Comparison of ENCODE assay signal across 22 cellular contexts in genomic region chr6:92431502-92431901, GRCh38.
DNase-seq lines count a peak whose midpoint lies in the region; ATAC-seq, FAIRE-seq and TF ChIP-seq lines count a peak whose summit lies in the region.
"Had no signal": no experiment of that assay in that cellular context is flagged by ENCODE, and none has a peak within 500 bp of the region (broad histone marks: within the 10 kb centered on the region; RNA-seq: fewer than 3 reads in every experiment).

No MANE protein-coding gene starts in this region.

- TF ChIP-seq POLR2A in HepG2 (IDR thresholded peaks at IDR 0.05; ENCODE audit: insufficient read depth in 1 of 2, low read depth in 2 of 2, low read length in 2 of 2) (no peak), right lobe of liver (IDR thresholded peaks at IDR 0.05) (no peak)

- H3K9me3 ChIP-seq in HepG2 (ENCODE audit: low read length) = no peaks in the 10 kb centered on the region
- no peaks in the 10 kb centered on the region for H3K9me3 ChIP-seq in right lobe of liver
- H3K9me3 ChIP-seq: BE2C, BLaER1 had no signal

- no peak for DNase-seq in HepG2 (ENCODE audit: low spot score)
- no peak for DNase-seq in right lobe of liver
- DNase-seq in activated T-cell treated with anti-CD3 and anti-CD28 coated beads, Interleukin-2, amount 50 U/mL, for 72 hours = no peak
- DNase-seq: 8988T; ACHN; BE2C; C1 segment of cervical spinal cord; Calu3; CD4-positive, alpha-beta memory T cell; CD4-positive, CD25-positive, alpha-beta regulatory T cell; CD8-positive, alpha-beta memory T cell; COR-L47; DMS79 treated with DMSO at 0.1 percent for 48 hours; GF-D8 had no signal

- no peak overlapping the region for H3K27ac Mint-ChIP-seq in activated T-cell treated with anti-CD3 and anti-CD28 coated beads, Interleukin-2, amount 50 U/mL, for 72 hours
- H3K27ac Mint-ChIP-seq: CD14-positive monocyte; CD4-positive, alpha-beta memory T cell; CD4-positive, CD25-positive, alpha-beta regulatory T cell; CD8-positive, alpha-beta memory T cell had no signal

- intact Hi-C loops in HepG2 (cut with micrococcal nuclease; ENCODE audit: unreplicated experiment) = no loop called here
- intact Hi-C loops in right lobe of liver (cut with DNase I) = no loop called here

- in situ Hi-C loops in HepG2 (cut with HindIII; ENCODE audit: extremely low pct_ligation_motif_present, low pct_unique_long_range_greater_than_20kb) = no loop called here

- no peak for FAIRE-seq in HepG2 (lab: Jason Lieb, UNC)
- FAIRE-seq: A204.1, G401.6, GM12891, GM19239 had no signal

- POLR2A ChIA-PET in HepG2 (lab: Yijun Ruan, JAX) = no interaction called here

- H3K79me2 ChIP-seq in HepG2 (ENCODE audit: insufficient read depth, low read length) = no peaks in the 10 kb centered on the region

- H2AFZ ChIP-seq in HepG2 (ENCODE audit: low read length) = no peak overlapping the region

- H3K9ac ChIP-seq in HepG2 (ENCODE audit: insufficient read depth, low read depth, low read length) = no peak overlapping the region
- H3K9ac ChIP-seq: BLaER1 had no signal

- no peaks in the 10 kb centered on the region for H3K27me3 ChIP-seq in HepG2 (ENCODE audit: control insufficient read depth in 1 of 2, insufficient read depth in 2 of 2, low read length in 2 of 2)
- no peaks in the 10 kb centered on the region for H3K27me3 ChIP-seq in right lobe of liver
- H3K27me3 ChIP-seq: BE2C, BLaER1 had no signal

- no TSS peak for BruUV-seq in HepG2 (replicated peaks; lab: Mats Ljungman, UMichigan)

- no peaks in the 10 kb centered on the region for H3K36me3 ChIP-seq in HepG2 (replicated peaks in 1 of 2; ENCODE audit: control insufficient read depth in 1 of 2, insufficient read depth in 2 of 2, low read length in 2 of 2)
- H3K36me3 ChIP-seq in right lobe of liver = no peaks in the 10 kb centered on the region
- H3K36me3 ChIP-seq: BE2C, BLaER1 had no signal

- H3K4me1 ChIP-seq in HepG2 (ENCODE audit: insufficient read depth, low read length) (no peaks in the 10 kb centered on the region), right lobe of liver (no peaks in the 10 kb centered on the region)
- H3K4me1 ChIP-seq: BE2C, BLaER1 had no signal

- H3K4me2 ChIP-seq in HepG2 (ENCODE audit: low read depth, low read length) = no peak overlapping the region
- H3K4me2 ChIP-seq: BLaER1 had no signal

- no peaks in the 10 kb centered on the region for H3K36me3 Mint-ChIP-seq in activated T-cell treated with anti-CD3 and anti-CD28 coated beads, Interleukin-2, amount 50 U/mL, for 72 hours (ENCODE audit: insufficient read depth in 2 of 2)
- H3K36me3 Mint-ChIP-seq: CD14-positive monocyte; CD4-positive, alpha-beta memory T cell; CD4-positive, CD25-positive, alpha-beta regulatory T cell; CD8-positive, alpha-beta memory T cell had no signal

- no peak for TF ChIP-seq EP300 in HepG2 (IDR thresholded peaks at IDR 0.05; ENCODE audit: low read depth in 2 of 2, low read length in 2 of 2)
- no peak for TF ChIP-seq EP300 in HepG2 (CRISPR knock-in tag; IDR thresholded peaks at IDR 0.05; ENCODE audit: borderline replicate concordance)

- no peak overlapping the region for H3K4me3 Mint-ChIP-seq in activated T-cell treated with anti-CD3 and anti-CD28 coated beads, Interleukin-2, amount 50 U/mL, for 72 hours
- H3K4me3 Mint-ChIP-seq: CD14-positive monocyte; CD4-positive, alpha-beta memory T cell; CD4-positive, CD25-positive, alpha-beta regulatory T cell; CD8-positive, alpha-beta memory T cell had no signal

- CTCF ChIA-PET in HepG2 (lab: Yijun Ruan, JAX; ENCODE audit: low intra/inter-chr PET ratio, low total read pairs) = no interaction called here

- no peak overlapping the region for H3K4me3 ChIP-seq in HepG2 (replicated peaks in 1 of 3; ENCODE audit: insufficient read depth in 1 of 3, low read depth in 2 of 3, low read length in 3 of 3)
- H3K4me3 ChIP-seq in right lobe of liver = no peak overlapping the region
- H3K4me3 ChIP-seq: BLaER1 had no signal

- peaks cover 0 to 4% of the 10 kb centered on the region in 2 donors for H3K9me3 Mint-ChIP-seq in activated T-cell treated with anti-CD3 and anti-CD28 coated beads, Interleukin-2, amount 50 U/mL, for 72 hours

- TF ChIP-seq RAD21 in HepG2 (CRISPR knock-in tag; IDR thresholded peaks at IDR 0.05) = no peak

- no peaks in the 10 kb centered on the region for H4K20me1 ChIP-seq in HepG2 (ENCODE audit: insufficient read depth, low read length)
- H4K20me1 ChIP-seq: BLaER1 had no signal

- no peaks in the 10 kb centered on the region for H3K4me1 Mint-ChIP-seq in activated T-cell treated with anti-CD3 and anti-CD28 coated beads, Interleukin-2, amount 50 U/mL, for 72 hours (ENCODE audit: low read depth)
- H3K4me1 Mint-ChIP-seq: CD14-positive monocyte; CD4-positive, alpha-beta memory T cell; CD4-positive, CD25-positive, alpha-beta regulatory T cell; CD8-positive, alpha-beta memory T cell had no signal

- no peaks in the 10 kb centered on the region for H3K27me3 Mint-ChIP-seq in activated T-cell treated with anti-CD3 and anti-CD28 coated beads, Interleukin-2, amount 50 U/mL, for 72 hours (ENCODE audit: low read depth)
- H3K27me3 Mint-ChIP-seq: CD4-positive, alpha-beta memory T cell; CD4-positive, CD25-positive, alpha-beta regulatory T cell; CD8-positive, alpha-beta memory T cell had no signal

- TF ChIP-seq CTCF in HepG2 (CRISPR knock-in tag; IDR thresholded peaks at IDR 0.05) (no peak), right lobe of liver (IDR thresholded peaks at IDR 0.05) (no peak), VCaP (conservative IDR thresholded peaks at IDR 0.05) (no peak)

- H3K27ac ChIP-seq in HepG2 (ENCODE audit: extremely low read length, insufficient read depth, low read length) (no peak overlapping the region), right lobe of liver (no peak overlapping the region), VCaP (peak overlapping the region; percentile 52)
- H3K27ac ChIP-seq: BLaER1 had no signal

- ATAC-seq in HepG2 = no peak
- no peak for ATAC-seq in right lobe of liver
- no peak for ATAC-seq in GM21526 (IDR thresholded peaks at IDR 0.05; ENCODE audit: low FRiP score, unreplicated experiment)
- no peak for ATAC-seq in activated T-cell treated with anti-CD3 and anti-CD28 coated beads, Interleukin-2, amount 50 U/mL, for 72 hours (replicated peaks in 1 of 2)

TF ChIP-seq in HepG2, 621 proteins besides CTCF, POLR2A, EP300 and RAD21:
- TF ChIP-seq YY1 (IDR thresholded peaks at IDR 0.05; ENCODE audit: insufficient read depth, insufficient replicate concordance, low read depth, low read length) (no peak), MAFK (conservative IDR thresholded peaks at IDR 0.05 in 1 of 2, IDR thresholded peaks at IDR 0.05 in 1 of 2; ENCODE audit: low read length in 2 of 2) (peak; percentile 62 to 68), MAFF (IDR thresholded peaks at IDR 0.05; ENCODE audit: low read depth, low read length) (peak; percentile 57; the same call in 1 of the 2 replicates), KDM1A (CRISPR knock-in tag; IDR thresholded peaks at IDR 0.05) (no peak), ZNF484 (CRISPR knock-in tag; IDR thresholded peaks at IDR 0.05; ENCODE audit: borderline replicate concordance, low read depth) (no peak), HDAC1 (CRISPR knock-in tag; IDR thresholded peaks at IDR 0.05) (no peak)
